In the genomic region with DNA sequence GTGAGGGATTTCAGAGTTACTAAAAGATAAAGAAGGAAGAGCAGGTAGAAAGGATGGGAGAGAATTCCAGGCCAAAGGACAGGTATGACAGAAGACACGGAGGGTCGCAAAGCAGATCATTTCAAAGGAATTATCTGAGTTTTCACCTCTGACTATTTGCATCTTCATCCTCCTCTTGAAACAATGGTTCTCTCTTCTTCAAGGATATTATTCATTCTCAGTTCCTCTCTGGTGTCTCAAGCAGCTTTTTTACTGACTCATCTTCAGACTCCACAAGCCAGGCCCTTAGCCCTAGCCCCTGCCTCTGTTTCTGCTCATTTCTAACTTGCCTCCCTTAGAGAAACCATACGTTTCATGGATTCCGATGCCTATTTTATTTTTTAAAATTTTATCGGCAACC, we compare ENCODE assay signal across 10 cellular contexts. TPM values are rescaled to one million over a fixed set of nuclear protein-coding genes. Genes with fewer than 3 reads are reported as not detected.
DNase-seq lines count a peak whose midpoint lies in the region; ATAC-seq and TF ChIP-seq lines count a peak whose summit lies in the region.
"Had no signal": no experiment of that assay in that cellular context is flagged by ENCODE, and none has a peak within 500 bp of the region (broad histone marks: within the 10 kb centered on the region; RNA-seq: fewer than 3 reads in every experiment).

No MANE protein-coding gene starts in this region.

- POLR2A ChIA-PET in RWPE1 (lab: Yijun Ruan, JAX; ENCODE audit: low non-redundant PET): interaction anchor here (0.6 kb wide), 1 partner anchor 15 kb away, joined by 4 read pairs; the partner anchor contains the start of gene DDX59

- TF ChIP-seq CTCF in GM12865 (IDR thresholded peaks at IDR 0.05; ENCODE audit: insufficient read depth, low read depth, low read length, missing control alignments): no peak
- no peak for TF ChIP-seq CTCF in RWPE1 (conservative IDR thresholded peaks at IDR 0.05; ENCODE audit: low read depth)

- no peak overlapping the region for H3K27ac ChIP-seq in RWPE1

- DNase-seq in GM12865 (ENCODE audit: low read depth) (peak; percentile 76), RWPE1 (ENCODE audit: low spot score) (peak; percentile 32), HT-29 (ENCODE audit: low spot score) (no peak), NCI-H2107 treated with DMSO at 0.1 percent for 48 hours (lab: John Stamatoyannopoulos, UW; ENCODE audit: unreplicated experiment) (no peak), NCI-H2081 treated with DMSO at 0.1 percent for 48 hours (lab: John Stamatoyannopoulos, UW) (no peak)
- no peak for DNase-seq in stimulated activated CD4-positive, alpha-beta T cell treated with anti-CD3 and anti-CD28 coated beads, Interleukin-4, amount 100 ng/mL, for 1 hour
- DNase-seq: DMS 273 treated with DMSO at 0.1 percent for 48 hours, SHP77 treated with DMSO at 0.1 percent for 48 hours had no signal

- peak; percentile 63 for ATAC-seq in GM19438 (IDR thresholded peaks at IDR 0.05; ENCODE audit: low read depth, unreplicated experiment)
- ATAC-seq in HG02981 (IDR thresholded peaks at IDR 0.05; ENCODE audit: unreplicated experiment): peak; percentile 93

- H3K4me3 ChIP-seq in GM12865 (ENCODE audit: low read depth, low read length): peak overlapping the region; percentile 13; the same call in 1 of the 2 replicates

- CTCF ChIA-PET in RWPE1 (lab: Yijun Ruan, JAX): interaction anchor here (0.6 kb wide), 1 partner anchor 111 kb away, joined by 5 read pairs; no protein-coding TSS in a partner anchor

RNA-seq across cellular contexts. Expression of gene DDX59, which starts 15.0 kb away (rescaled TPM):
- 7.1 and 8.3 TPM in 2 replicates for total RNA-seq in HT-29 (2014; rRNA removed; shearing (Covaris generic))

RNA-seq across cellular contexts. Expression of gene KIF14, which starts 34.1 kb away (rescaled TPM):
- total RNA-seq in HT-29 (2014; rRNA removed; shearing (Covaris generic)): 5.6 and 6.2 TPM in 2 replicates

Comparison
In these comparisons a context has a peak if more than half of its experiments do, and no peak if none do; other contexts are left out.
1. DNase-seq: peak in GM12865 (single experiment) and RWPE1 (single experiment); none in HT-29 (single experiment), NCI-H2107 treated with DMSO at 0.1 percent for 48 hours (single experiment), NCI-H2081 treated with DMSO at 0.1 percent for 48 hours (single experiment) and stimulated activated CD4-positive, alpha-beta T cell treated with anti-CD3 and anti-CD28 coated beads, Interleukin-4, amount 100 ng/mL, for 1 hour (single experiment).